Comparison of ENCODE assay signal across 19 cellular contexts in genomic region chr7:152553671-152554317, GRCh38.
"Had no signal": no experiment of that assay in that cellular context is flagged by ENCODE, and none has a peak within 500 bp of the region (broad histone marks: within the 10 kb centered on the region; RNA-seq: fewer than 3 reads in every experiment).

No MANE protein-coding gene starts in this region.

- H2AFZ ChIP-seq: hepatocyte, parathyroid adenoma had no signal

- H3K4me3 ChIP-seq: dorsolateral prefrontal cortex, hepatocyte, smooth muscle cell, stomach had no signal

- H3K4me2 ChIP-seq: hepatocyte, smooth muscle cell had no signal

- H3K27ac ChIP-seq: dorsolateral prefrontal cortex, foreskin keratinocyte, hepatocyte, parathyroid adenoma, stomach had no signal

- H3K4me1 ChIP-seq: foreskin keratinocyte, parathyroid adenoma, stomach had no signal

- ATAC-seq: foreskin keratinocyte, natural killer cell, sciatic nerve had no signal

- H3K79me2 ChIP-seq: hepatocyte, parathyroid adenoma had no signal

- H3K9ac ChIP-seq: parathyroid adenoma had no signal

- FAIRE-seq: colon, TTC549 had no signal

- DNase-seq: activated B cell treated with CpG ODN at 0.5 μM for 24 hours; activated CD4-positive, alpha-beta memory T cell treated with anti-CD3 and anti-CD28 coated beads, Interleukin-2, amount 10 ng/mL, durations not matched to agents 7 days and 5 days; activated CD4-positive, alpha-beta T cell treated with anti-CD3 and anti-CD28 coated beads for 48 hours; activated naive CD4-positive, alpha-beta T cell treated with anti-CD3 and anti-CD28 coated beads for 36 hours; activated T-cell treated with anti-CD3 and anti-CD28 coated beads, Interleukin-2, amount 50 U/mL, for 24 hours; anterior cingulate cortex; caudate nucleus; dorsolateral prefrontal cortex; foreskin keratinocyte; mesenchymal stem cell; natural killer cell; stimulated activated CD4-positive, alpha-beta T cell treated with anti-CD3 and anti-CD28 coated beads, Interleukin-4, amount 100 ng/mL, for 1 hour; stomach had no signal

- H3K27me3 ChIP-seq: dorsolateral prefrontal cortex, foreskin keratinocyte, hepatocyte, stomach had no signal

- H3K36me3 ChIP-seq: stomach had no signal

- H3K9me3 ChIP-seq: stomach had no signal
